Comparison of ENCODE assay signal across 1 cellular context in the genomic region with DNA sequence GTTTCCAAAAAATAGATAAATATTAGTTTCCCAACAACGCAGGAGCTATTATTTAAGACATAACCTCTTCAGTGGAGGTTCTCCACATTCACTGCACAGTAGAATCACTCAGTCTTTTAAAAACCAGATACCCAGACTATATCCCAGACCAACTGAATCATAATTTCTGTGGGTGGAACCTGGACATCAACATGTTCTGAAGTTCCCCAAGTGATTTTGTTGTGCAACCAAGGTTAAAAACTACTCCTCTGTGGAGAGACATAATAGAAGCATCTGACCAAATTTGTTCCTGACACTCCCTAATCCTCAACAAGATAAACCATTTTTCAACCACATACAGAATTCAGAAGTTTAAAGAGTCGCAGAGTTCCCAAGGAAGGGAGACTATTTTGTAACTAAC.
TF ChIP-seq lines count a peak whose summit lies in the region.

No MANE protein-coding gene starts in this region.

TF ChIP-seq in HepG2, 621 proteins besides CTCF, POLR2A, EP300 and RAD21 (continued from another document):
- TF ChIP-seq, protein P1, sequence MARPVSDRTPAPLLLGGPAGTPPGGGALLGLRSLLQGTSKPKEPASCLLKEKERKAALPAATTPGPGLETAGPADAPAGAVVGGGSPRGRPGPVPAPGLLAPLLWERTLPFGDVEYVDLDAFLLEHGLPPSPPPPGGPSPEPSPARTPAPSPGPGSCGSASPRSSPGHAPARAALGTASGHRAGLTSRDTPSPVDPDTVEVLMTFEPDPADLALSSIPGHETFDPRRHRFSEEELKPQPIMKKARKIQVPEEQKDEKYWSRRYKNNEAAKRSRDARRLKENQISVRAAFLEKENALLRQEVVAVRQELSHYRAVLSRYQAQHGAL (CRISPR knock-in tag; IDR thresholded peaks at IDR 0.05; ENCODE audit: not compliant biosample characterization), result no peak
- no peak for TF ChIP-seq SSRP1 (CRISPR knock-in tag; IDR thresholded peaks at IDR 0.05)
